ENCODE assay signal across 12 cellular contexts in genomic region chr1:242146640-242147039, GRCh38.
DNase-seq lines count a peak whose midpoint lies in the region; ATAC-seq, FAIRE-seq and TF ChIP-seq lines count a peak whose summit lies in the region.
"Had no signal": no experiment of that assay in that cellular context is flagged by ENCODE, and none has a peak within 500 bp of the region (broad histone marks: within the 10 kb centered on the region; RNA-seq: fewer than 3 reads in every experiment).

No MANE protein-coding gene starts in this region.

- H3K4me3 ChIP-seq in astrocyte (ENCODE audit: insufficient read depth, low read depth, low read length) (peak overlapping the region; percentile 44), skeletal muscle satellite cell (ENCODE audit: low read length) (peak overlapping the region; percentile 35)

- peak overlapping the region; percentile 69 for H3K27ac Mint-ChIP-seq in astrocyte (ENCODE audit: unreplicated experiment)

- H4K20me1 ChIP-seq in astrocyte (ENCODE audit: insufficient read depth, low read length) = no peaks in the 10 kb centered on the region

- peaks cover 8% of the 10 kb centered on the region for H3K4me1 Mint-ChIP-seq in astrocyte (ENCODE audit: low read depth, unreplicated experiment)
- H3K4me1 Mint-ChIP-seq: central memory CD8-positive, alpha-beta T cell had no signal

- peak overlapping the region; percentile 33 for H3K27ac ChIP-seq in astrocyte (ENCODE audit: low read depth, low read length)
- H3K27ac ChIP-seq in foreskin keratinocyte = no peak overlapping the region

- H2AFZ ChIP-seq in astrocyte (ENCODE audit: low read depth, low read length) = no peak overlapping the region

- H3K36me3 ChIP-seq in astrocyte (ENCODE audit: insufficient read depth, low read length) = no peaks in the 10 kb centered on the region
- no peaks in the 10 kb centered on the region for H3K36me3 ChIP-seq in skeletal muscle satellite cell (ENCODE audit: insufficient read depth, low read length)

- no peak for DNase-seq in astrocyte (ENCODE audit: low read depth)
- no peak for DNase-seq in foreskin keratinocyte
- no peak for DNase-seq in DMS79 (lab: John Stamatoyannopoulos, UW)
- DNase-seq: activated CD4-positive, alpha-beta T cell treated with anti-CD3 and anti-CD28 coated beads for 1 hour; Caco-2; erythroblast; SHP77 had no signal

- H3K4me3 Mint-ChIP-seq in astrocyte (ENCODE audit: unreplicated experiment) = no peak overlapping the region
- H3K4me3 Mint-ChIP-seq: central memory CD8-positive, alpha-beta T cell had no signal

- peak overlapping the region; percentile 55 for H3K4me2 ChIP-seq in astrocyte (ENCODE audit: low read length)
- peak overlapping the region; percentile 59 for H3K4me2 ChIP-seq in skeletal muscle satellite cell (ENCODE audit: low read length)

- H3K79me2 ChIP-seq in astrocyte (ENCODE audit: insufficient read depth, low read length) = no peaks in the 10 kb centered on the region

- H3K9me3 Mint-ChIP-seq in astrocyte (ENCODE audit: unreplicated experiment) = peaks cover 5% of the 10 kb centered on the region

- no peaks in the 10 kb centered on the region for H3K36me3 Mint-ChIP-seq in astrocyte (ENCODE audit: low read depth, unreplicated experiment)

- TF ChIP-seq CTCF in astrocyte (IDR thresholded peaks at IDR 0.05; ENCODE audit: insufficient read depth, low read depth, low read length) (no peak), foreskin keratinocyte (conservative IDR thresholded peaks at IDR 0.05) (no peak)

- no peak for FAIRE-seq in astrocyte (lab: Jason Lieb, UNC)

- H3K9ac ChIP-seq in astrocyte (ENCODE audit: low read length) = peak overlapping the region; percentile 33
- peak overlapping the region; percentile 29 for H3K9ac ChIP-seq in skeletal muscle satellite cell (ENCODE audit: low read depth, low read length)

- H3K4me1 ChIP-seq in astrocyte (ENCODE audit: insufficient read depth, low read length) = no peaks in the 10 kb centered on the region
- peaks cover 7% of the 10 kb centered on the region for H3K4me1 ChIP-seq in skeletal muscle satellite cell (ENCODE audit: control insufficient read depth, insufficient read depth, low read length)
- H3K4me1 ChIP-seq in foreskin keratinocyte = no peaks in the 10 kb centered on the region
- H3K4me1 ChIP-seq: Caco-2 had no signal

- no peaks in the 10 kb centered on the region for H3K27me3 Mint-ChIP-seq in astrocyte (ENCODE audit: low read depth, unreplicated experiment)

- H3K9me3 ChIP-seq in astrocyte (ENCODE audit: insufficient read depth, low read depth, low read length) (no peaks in the 10 kb centered on the region), skeletal muscle satellite cell (replicated peaks; ENCODE audit: low read length) (no peaks in the 10 kb centered on the region)
- H3K9me3 ChIP-seq: Caco-2 had no signal

- ATAC-seq in GM19043 (IDR thresholded peaks at IDR 0.05; ENCODE audit: low read depth, unreplicated experiment) (peak; percentile 23), HG03432 (IDR thresholded peaks at IDR 0.05; ENCODE audit: unreplicated experiment) (peak; percentile 34), foreskin keratinocyte (no peak), GM18498 (IDR thresholded peaks at IDR 0.05; ENCODE audit: unreplicated experiment) (no peak)

- no peaks in the 10 kb centered on the region for H3K27me3 ChIP-seq in astrocyte (ENCODE audit: insufficient read depth, low read length)
- H3K27me3 ChIP-seq in skeletal muscle satellite cell (ENCODE audit: control insufficient read depth, insufficient read depth, low read length) = no peaks in the 10 kb centered on the region
- H3K27me3 ChIP-seq in foreskin keratinocyte = no peaks in the 10 kb centered on the region

Comparison
In these comparisons a context has a peak if more than half of its experiments do, and no peak if none do; other contexts are left out.
1. ATAC-seq: peak in GM19043 (single experiment) and HG03432 (single experiment); none in foreskin keratinocyte (single experiment) and GM18498 (single experiment).